8 cellular contexts compared by ENCODE assay signal in the genomic region with DNA sequence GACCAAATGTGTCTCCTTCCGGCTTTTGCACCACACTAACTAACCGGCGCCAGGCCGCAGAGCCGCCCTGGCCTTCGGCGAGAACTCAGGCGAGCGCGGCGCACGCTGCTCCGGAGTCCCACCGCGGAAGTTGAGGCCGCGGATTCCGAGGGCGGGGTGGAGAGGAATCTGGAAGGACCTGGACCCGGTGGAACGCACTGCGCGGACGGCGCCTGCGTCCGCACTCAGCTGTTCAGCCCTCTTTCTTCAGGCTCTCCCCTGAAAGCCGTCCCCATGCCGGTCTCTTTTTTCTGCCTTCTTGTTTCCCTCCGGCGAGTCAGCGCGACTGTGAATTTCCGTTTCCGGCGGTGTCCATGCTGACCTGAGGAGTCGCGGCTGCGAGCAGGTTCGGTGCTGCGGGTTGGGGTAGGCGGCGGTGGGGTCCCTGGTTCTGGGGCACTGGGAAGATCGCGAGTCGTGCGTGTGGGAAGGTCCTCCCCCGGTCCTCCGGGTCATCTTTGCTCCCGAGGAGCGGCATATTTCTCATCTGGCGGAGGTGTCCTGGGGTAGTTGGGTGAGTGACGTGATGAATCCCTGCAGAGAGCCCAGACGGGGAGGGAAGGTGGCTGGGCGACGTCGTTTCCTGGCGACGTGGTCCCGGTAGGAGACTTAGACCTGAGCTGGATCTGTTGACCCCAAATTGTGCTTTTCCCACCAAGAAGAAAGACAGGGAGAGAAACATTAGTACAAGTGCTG. TPM values are rescaled to one million over a fixed set of nuclear protein-coding genes. Genes with fewer than 3 reads are reported as not detected.
DNase-seq lines count a peak whose midpoint lies in the region; ATAC-seq, FAIRE-seq and TF ChIP-seq lines count a peak whose summit lies in the region.

A gene with protein sequence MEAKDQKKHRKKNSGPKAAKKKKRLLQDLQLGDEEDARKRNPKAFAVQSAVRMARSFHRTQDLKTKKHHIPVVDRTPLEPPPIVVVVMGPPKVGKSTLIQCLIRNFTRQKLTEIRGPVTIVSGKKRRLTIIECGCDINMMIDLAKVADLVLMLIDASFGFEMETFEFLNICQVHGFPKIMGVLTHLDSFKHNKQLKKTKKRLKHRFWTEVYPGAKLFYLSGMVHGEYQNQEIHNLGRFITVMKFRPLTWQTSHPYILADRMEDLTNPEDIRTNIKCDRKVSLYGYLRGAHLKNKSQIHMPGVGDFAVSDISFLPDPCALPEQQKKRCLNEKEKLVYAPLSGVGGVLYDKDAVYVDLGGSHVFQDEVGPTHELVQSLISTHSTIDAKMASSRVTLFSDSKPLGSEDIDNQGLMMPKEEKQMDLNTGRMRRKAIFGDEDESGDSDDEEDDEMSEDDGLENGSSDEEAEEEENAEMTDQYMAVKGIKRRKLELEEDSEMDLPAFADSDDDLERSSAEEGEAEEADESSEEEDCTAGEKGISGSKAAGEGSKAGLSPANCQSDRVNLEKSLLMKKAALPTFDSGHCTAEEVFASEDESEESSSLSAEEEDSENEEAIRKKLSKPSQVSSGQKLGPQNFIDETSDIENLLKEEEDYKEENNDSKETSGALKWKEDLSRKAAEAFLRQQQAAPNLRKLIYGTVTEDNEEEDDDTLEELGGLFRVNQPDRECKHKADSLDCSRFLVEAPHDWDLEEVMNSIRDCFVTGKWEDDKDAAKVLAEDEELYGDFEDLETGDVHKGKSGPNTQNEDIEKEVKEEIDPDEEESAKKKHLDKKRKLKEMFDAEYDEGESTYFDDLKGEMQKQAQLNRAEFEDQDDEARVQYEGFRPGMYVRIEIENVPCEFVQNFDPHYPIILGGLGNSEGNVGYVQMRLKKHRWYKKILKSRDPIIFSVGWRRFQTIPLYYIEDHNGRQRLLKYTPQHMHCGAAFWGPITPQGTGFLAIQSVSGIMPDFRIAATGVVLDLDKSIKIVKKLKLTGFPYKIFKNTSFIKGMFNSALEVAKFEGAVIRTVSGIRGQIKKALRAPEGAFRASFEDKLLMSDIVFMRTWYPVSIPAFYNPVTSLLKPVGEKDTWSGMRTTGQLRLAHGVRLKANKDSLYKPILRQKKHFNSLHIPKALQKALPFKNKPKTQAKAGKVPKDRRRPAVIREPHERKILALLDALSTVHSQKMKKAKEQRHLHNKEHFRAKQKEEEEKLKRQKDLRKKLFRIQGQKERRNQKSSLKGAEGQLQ (plus strand): TSS at position 350 of the 735 bp plus-strand sequence. CDS start 1,600 bp downstream, outside the sequence.

- peak within 1 kb of the TSS; percentile 91 for H3K27ac ChIP-seq in IMR-90 (ENCODE audit: insufficient read depth, low read length)
- peak within 1 kb of the TSS; percentile 40 for H3K27ac ChIP-seq in OCI-LY7 (ENCODE audit: low read depth, low read length, poor library complexity, severe bottlenecking)
- peak within 1 kb of the TSS; percentile 87 for H3K27ac ChIP-seq in endothelial cell of umbilical vein (ENCODE audit: insufficient read depth, low read depth, low read length)

- dilution Hi-C loops in IMR-90 (cut with HindIII; ENCODE audit: low sequenced_read_pairs, unreplicated experiment) (no loop called here), endothelial cell of umbilical vein (cut with MboI; ENCODE audit: extremely low pct_ligation_motif_present, low sequenced_read_pairs) (no loop called here)

- no peaks in the 10 kb centered on the region for H4K20me1 ChIP-seq in IMR-90 (ENCODE audit: insufficient read depth, low read length)
- H4K20me1 ChIP-seq in OCI-LY7 (ENCODE audit: insufficient read depth, low read length) = peaks cover 6% of the 10 kb centered on the region; the same call in 1 of the 2 replicates
- H4K20me1 ChIP-seq in endothelial cell of umbilical vein (replicated peaks; ENCODE audit: control insufficient read depth, extremely low read depth, insufficient read depth, low read length) = no peaks in the 10 kb centered on the region

- POLR2A ChIA-PET in IMR-90 (lab: Charles Lee; ENCODE audit: unreplicated experiment) = no interaction called here
- POLR2A ChIA-PET in OCI-LY7 (lab: Charles Lee) = interaction anchor here (0.7 kb wide), 2 partner anchors 15 to 51 kb away, joined by 3 to 5 read pairs; no protein-coding TSS in a partner anchor
- POLR2A ChIA-PET in endothelial cell of umbilical vein (lab: Charles Lee) = interaction anchor here (1.0 kb wide), 2 partner anchors 11 to 14 kb away, joined by 3 read pairs; no protein-coding TSS in a partner anchor

- no peaks in the 10 kb centered on the region for H3K27me3 ChIP-seq in IMR-90 (ENCODE audit: control insufficient read depth, insufficient read depth, low read length)
- H3K27me3 ChIP-seq in endothelial cell of umbilical vein (ENCODE audit: control insufficient read depth in 2 of 2, insufficient read depth in 2 of 2, low read length in 2 of 2) = peaks cover 0 to 1% of the 10 kb centered on the region in 2 experiments

- H2BK5ac ChIP-seq in IMR-90 (ENCODE audit: low read depth, low read length, poor library complexity, severe bottlenecking) = peak within 1 kb of the TSS; percentile 83

- peak within 1 kb of the TSS; percentile 58 for H3K18ac ChIP-seq in IMR-90 (ENCODE audit: low read depth, low read length)

- H3K9me3 ChIP-seq in IMR-90 (ENCODE audit: control insufficient read depth, insufficient read depth, low read length) (no peaks in the 10 kb centered on the region), OCI-LY7 (ENCODE audit: low read length) (no peaks in the 10 kb centered on the region), endothelial cell of umbilical vein (replicated peaks; ENCODE audit: control insufficient read depth, insufficient read depth, low read length) (no peaks in the 10 kb centered on the region)

- TF ChIP-seq CTCF in IMR-90 (conservative IDR thresholded peaks at IDR 0.05; ENCODE audit: low read depth, low read length) = no peak
- TF ChIP-seq CTCF in OCI-LY7 (conservative IDR thresholded peaks at IDR 0.05; ENCODE audit: low read length) = no peak
- no peak for TF ChIP-seq CTCF in endothelial cell of umbilical vein (IDR thresholded peaks at IDR 0.05; ENCODE audit: extremely low read depth in 1 of 2, insufficient read depth in 1 of 2, low read depth in 1 of 2, low read length in 2 of 2)

- H3K79me2 ChIP-seq in OCI-LY7 (ENCODE audit: insufficient read depth, low read depth, low read length) (peaks cover 19% of the 10 kb centered on the region), endothelial cell of umbilical vein (ENCODE audit: control insufficient read depth, insufficient read depth, low read length) (peaks cover 11% of the 10 kb centered on the region)

- H3K4me2 ChIP-seq in IMR-90 (ENCODE audit: low read depth, low read length) (peak within 1 kb of the TSS; percentile 88), OCI-LY7 (ENCODE audit: low read length) (peak within 1 kb of the TSS; percentile 94), endothelial cell of umbilical vein (ENCODE audit: insufficient read depth, low read length) (peak within 1 kb of the TSS; percentile 65)

- H3K9me1 ChIP-seq in IMR-90 (ENCODE audit: insufficient read depth, low read length) (no peaks in the 10 kb centered on the region), endothelial cell of umbilical vein (replicated peaks; ENCODE audit: control insufficient read depth, extremely low read depth, insufficient read depth, low read length) (no peaks in the 10 kb centered on the region)

- H4K5ac ChIP-seq in IMR-90 (ENCODE audit: low read depth, low read length) = peak within 1 kb of the TSS; percentile 98

- H3K79me1 ChIP-seq in IMR-90 (ENCODE audit: low read depth in 1 of 2, low read length in 2 of 2) = peaks cover 6 to 9% of the 10 kb centered on the region in 2 experiments; a peak in 3 of 4 replicates

- peak; percentile 77 for DNase-seq in DMS 273 treated with DMSO at 0.1 percent for 48 hours (lab: John Stamatoyannopoulos, UW)
- peak; percentile 94 for DNase-seq in IMR-90
- DNase-seq in OCI-LY7 (ENCODE audit: low spot score) = peak; percentile 91
- DNase-seq in activated T-cell treated with anti-CD3 and anti-CD28 coated beads for 1 hour (ENCODE audit: low read depth) = peak; percentile 71
- DNase-seq in endothelial cell of umbilical vein (ENCODE audit: low read depth, low spot score) = peak; percentile 95
- peak; percentile 93 for DNase-seq in midbrain (lab: John Stamatoyannopoulos, UW)
- DNase-seq in stimulated activated CD8-positive, alpha-beta memory T cell treated with anti-CD3 and anti-CD28 coated beads, Interleukin-15, amount 100 ng/mL, for 48 hours (ENCODE audit: low read depth in 2 of 2) = peak; percentile 83 to 85

- H2BK120ac ChIP-seq in IMR-90 (ENCODE audit: low read depth, low read length) = peak within 1 kb of the TSS; percentile 65

- H3K9me2 ChIP-seq in OCI-LY7 (ENCODE audit: insufficient read depth, low read length) = no peaks in the 10 kb centered on the region

- peak within 1 kb of the TSS; percentile 87 to 99 for H4K8ac ChIP-seq in IMR-90 (ENCODE audit: low read depth in 2 of 2, low read length in 2 of 2)

- peak within 1 kb of the TSS; percentile 98 for H2AK9ac ChIP-seq in IMR-90 (replicated peaks; ENCODE audit: low read depth, low read length, poor library complexity)

- peak within 1 kb of the TSS; percentile 18; the same call in 1 of the 3 replicates for H2BK15ac ChIP-seq in IMR-90 (ENCODE audit: low read depth, low read length)

- CTCF ChIA-PET in IMR-90 (lab: Yijun Ruan, JAX) (no interaction called here), OCI-LY7 (lab: Charles Lee; ENCODE audit: unreplicated experiment) (interaction anchor here (1.1 kb wide), 1 partner anchor 18 kb away, joined by 3 read pairs; no protein-coding TSS in a partner anchor), endothelial cell of umbilical vein (lab: Charles Lee) (interaction anchor here (3.2 kb wide), 1 partner anchor 29 kb away, joined by 36 read pairs; no protein-coding TSS in a partner anchor)

- H2AFZ ChIP-seq in IMR-90 (replicated peaks; ENCODE audit: low read length, poor library complexity) (peak within 1 kb of the TSS; percentile 100), OCI-LY7 (ENCODE audit: low read length) (peak within 1 kb of the TSS; percentile 77), endothelial cell of umbilical vein (ENCODE audit: low read depth, low read length) (peak within 1 kb of the TSS; percentile 82)

- WGBS in IMR-90 (ENCODE audit: extremely low coverage in 2 of 2, insufficient read length in 1 of 2), 2 experiments = 2% methylated on average over 12 of the region's 60 CpGs; no CpG with 5 or more reads in 1 of the 2 experiments

- H3K9ac ChIP-seq in IMR-90 (ENCODE audit: low read depth, low read length) (peak within 1 kb of the TSS; percentile 86), endothelial cell of umbilical vein (replicated peaks; ENCODE audit: extremely low read depth, insufficient read depth, low read length) (peak within 1 kb of the TSS; percentile 89)

- intact Hi-C loops in IMR-90 (cut with micrococcal nuclease) (loop anchor here (1.0 to 10.0 kb wide), 2 partner anchors 148 to 230 kb away; a partner anchor contains a TSS), OCI-LY7 (cut with micrococcal nuclease; ENCODE audit: unreplicated experiment) (loop anchor here (2.0 kb wide), 1 partner anchor 144 kb away; a partner anchor contains a TSS), endothelial cell of umbilical vein (cut with micrococcal nuclease) (loop anchor here (1.0 to 2.0 kb wide), 4 partner anchors 29 to 356 kb away; a partner anchor contains a TSS)

- no peak for FAIRE-seq in endothelial cell of umbilical vein (lab: Jason Lieb, UNC)

- H4K91ac ChIP-seq in IMR-90 (ENCODE audit: insufficient read depth, low read depth, low read length) = peak within 1 kb of the TSS; percentile 61

- ATAC-seq in GM21529 (IDR thresholded peaks at IDR 0.05; ENCODE audit: unreplicated experiment) = peak; percentile 97
- peak; percentile 94 for ATAC-seq in IMR-90 (ENCODE audit: low read depth)

- H3K4me1 ChIP-seq in IMR-90 (ENCODE audit: control insufficient read depth, insufficient read depth, low read length) = no peaks in the 10 kb centered on the region
- H3K4me1 ChIP-seq in OCI-LY7 (ENCODE audit: insufficient read depth, low read length, poor library complexity, severe bottlenecking) = peaks cover 21% of the 10 kb centered on the region
- H3K4me1 ChIP-seq in endothelial cell of umbilical vein (ENCODE audit: control insufficient read depth, extremely low read depth, insufficient read depth, low read length) = peaks cover 11% of the 10 kb centered on the region

- H3K23ac ChIP-seq in IMR-90 (ENCODE audit: low read depth, low read length) = peak within 1 kb of the TSS; percentile 76

- TF ChIP-seq RAD21 in IMR-90 (IDR thresholded peaks at IDR 0.05; ENCODE audit: low read length) = no peak

- BruUV-seq in IMR-90 (replicated peaks; lab: Mats Ljungman, UMichigan) (no TSS peak), OCI-LY7 (replicated peaks; lab: Mats Ljungman, UMichigan) (no TSS peak), endothelial cell of umbilical vein (replicated peaks; lab: Mats Ljungman, UMichigan) (TSS peak; percentile 48)

- peak within 1 kb of the TSS; percentile 70 for H3K4me3 ChIP-seq in IMR-90 (ENCODE audit: insufficient read depth, low read depth, low read length)
- H3K4me3 ChIP-seq in OCI-LY7 (ENCODE audit: low read depth, low read length, poor library complexity, severe bottlenecking) = peak within 1 kb of the TSS; percentile 90
- H3K4me3 ChIP-seq in endothelial cell of umbilical vein (replicated peaks in 1 of 3; ENCODE audit: insufficient read depth in 1 of 3, low read depth in 1 of 3, low read length in 3 of 3) = peak within 1 kb of the TSS; percentile 52 to 78 (median 68)

- in situ Hi-C loops in IMR-90 (cut with MboI; ENCODE audit: low sequenced_read_pairs) = no loop called here

- H3K14ac ChIP-seq in IMR-90 (replicated peaks; ENCODE audit: low read depth, low read length) = peak within 1 kb of the TSS; percentile 73

- H2BK20ac ChIP-seq in IMR-90 (ENCODE audit: low read depth, low read length) = no peak within 1 kb of the TSS; the same call in 1 of the 2 replicates

- H3K4ac ChIP-seq in IMR-90 (ENCODE audit: low read depth, low read length) = peak within 1 kb of the TSS; percentile 93

- peak within 1 kb of the TSS; percentile 86 for H3K56ac ChIP-seq in IMR-90 (ENCODE audit: extremely low read depth, insufficient read depth, low read length)

- TF ChIP-seq POLR2A in IMR-90 (IDR thresholded peaks at IDR 0.05; ENCODE audit: low read depth, low read length) (peak; percentile 79), endothelial cell of umbilical vein (IDR thresholded peaks at IDR 0.05; ENCODE audit: low read depth, low read length) (peak; percentile 70)

- peaks cover 13% of the 10 kb centered on the region for H3K36me3 ChIP-seq in IMR-90 (ENCODE audit: control insufficient read depth, insufficient read depth, low read length)
- peaks cover 33% of the 10 kb centered on the region for H3K36me3 ChIP-seq in OCI-LY7 (ENCODE audit: insufficient read depth, low read length)
- H3K36me3 ChIP-seq in endothelial cell of umbilical vein (ENCODE audit: control insufficient read depth in 2 of 2, extremely low read depth in 1 of 2, insufficient read depth in 2 of 2, low read length in 2 of 2) = peaks cover 10 to 13% of the 10 kb centered on the region in 2 experiments

- peak within 1 kb of the TSS; percentile 9; the same call in 1 of the 2 replicates for H2AK5ac ChIP-seq in IMR-90 (ENCODE audit: low read depth, low read length)

RNA-seq across cellular contexts. Expression of the gene that starts here (rescaled TPM):
- total RNA-seq in IMR-90 (2012; rRNA removed) = 22.9 and 28.3 TPM in 2 replicates
- 6.1 and 7.5 TPM in 2 replicates for polyA plus RNA-seq in IMR-90 (2012; rRNA removed)
- 1.0 and 2.1 TPM in 2 replicates for polyA plus RNA-seq in IMR-90 (2012; cell fraction: cytosol; rRNA removed)
- polyA plus RNA-seq in IMR-90 (2012; cell fraction: nucleus; rRNA removed; ENCODE audit: low replicate concordance) = 1.2 and 6.4 TPM in 2 replicates
- 14.9 and 17.3 TPM in 2 replicates for total RNA-seq in OCI-LY7 (2014; rRNA removed; shearing (Covaris generic))
- 16.0 and 20.2 TPM in 2 replicates for total RNA-seq in OCI-LY7 (2022)
- 22.4 and 23.4 TPM in 2 replicates for total RNA-seq in endothelial cell of umbilical vein
- polyA plus RNA-seq in endothelial cell of umbilical vein = 1.7 and 2.8 TPM in 2 replicates
- 5.6 and 6.5 TPM in 2 replicates for polyA plus RNA-seq in endothelial cell of umbilical vein (2011; cell fraction: cytosol; rRNA removed)
- polyA plus RNA-seq in endothelial cell of umbilical vein (2011; cell fraction: nucleus; rRNA removed) = 8.6 and 10.7 TPM in 2 replicates
- 18.8 and 26.8 TPM in 2 replicates for polyA plus RNA-seq in endothelial cell of umbilical vein (2012)
- polyA minus RNA-seq in endothelial cell of umbilical vein = 6.9 and 8.6 TPM in 2 replicates
- polyA minus RNA-seq in endothelial cell of umbilical vein (2011; cell fraction: cytosol; rRNA and poly(A)+ RNA removed) = 6.8 TPM
- 6.4 and 8.4 TPM in 2 replicates for polyA minus RNA-seq in endothelial cell of umbilical vein (2011; cell fraction: nucleus; rRNA and poly(A)+ RNA removed)

Comparison
In these comparisons a context has a peak if more than half of its experiments do, and no peak if none do; other contexts are left out.
1. Peak in every context shown above with its lines: DNase-seq, ATAC-seq, H3K4me3 ChIP-seq and H3K27ac ChIP-seq.
2. H3K27ac ChIP-seq: peak in every context shown above with its lines; median percentile 91 in IMR-90; 87 in endothelial cell of umbilical vein; 40 in OCI-LY7.